In genomic region chr6:21384211-21384610, GRCh38 we compare ENCODE assay signal across 18 cellular contexts.
DNase-seq lines count a peak whose midpoint lies in the region; ATAC-seq and TF ChIP-seq lines count a peak whose summit lies in the region.
"Had no signal": no experiment of that assay in that cellular context is flagged by ENCODE, and none has a peak within 500 bp of the region (broad histone marks: within the 10 kb centered on the region; RNA-seq: fewer than 3 reads in every experiment).

No MANE protein-coding gene starts in this region.

- 70 to 82% methylated on average over 8 of the region's 8 CpGs for WGBS in esophagus squamous epithelium, 2 donors

- peaks cover 71% of the 10 kb centered on the region for H3K4me1 Mint-ChIP-seq in nephron progenitor cell
- no peaks in the 10 kb centered on the region for H3K4me1 Mint-ChIP-seq in CD8-positive, alpha-beta T cell (ENCODE audit: low read depth)
- no peaks in the 10 kb centered on the region for H3K4me1 Mint-ChIP-seq in activated CD4-positive, alpha-beta T cell treated with anti-CD3 and anti-CD28 coated beads, Interleukin-2, amount 10 ng/mL, durations not matched to agents 7 days and 5 days
- H3K4me1 Mint-ChIP-seq: activated CD4-positive, alpha-beta memory T cell treated with anti-CD3 and anti-CD28 coated beads, Interleukin-2, amount 10 ng/mL, durations not matched to agents 7 days and 5 days; memory B cell had no signal

- CTCF ChIA-PET in CD8-positive, alpha-beta T cell (lab: Charles Lee): no interaction called here
- CTCF ChIA-PET in activated CD4-positive, alpha-beta T cell treated with anti-CD3 and anti-CD28 coated beads, Interleukin-2, amount 10 ng/mL, durations not matched to agents 7 days and 5 days (lab: Charles Lee): no interaction called here

- DNase-seq in AG20443 (ENCODE audit: low spot score): peak; percentile 47
- DNase-seq in NB4 (ENCODE audit: low read depth): peak; percentile 81
- peak; percentile 71 for DNase-seq in astrocyte of the hippocampus (ENCODE audit: low read depth, low spot score)
- DNase-seq in nephron progenitor cell: no peak
- no peak for DNase-seq in CD8-positive, alpha-beta T cell
- DNase-seq in activated CD4-positive, alpha-beta T cell treated with anti-CD3 and anti-CD28 coated beads, Interleukin-2, amount 10 ng/mL, durations not matched to agents 7 days and 5 days: no peak
- no peak for DNase-seq in NCI-H1417 treated with DMSO at 0.1 percent for 48 hours (lab: John Stamatoyannopoulos, UW)
- no peak for DNase-seq in esophagus squamous epithelium (lab: John Stamatoyannopoulos, UW)
- DNase-seq: activated CD4-positive, alpha-beta memory T cell treated with anti-CD3 and anti-CD28 coated beads, Interleukin-2, amount 10 ng/mL, durations not matched to agents 7 days and 5 days; Calu3; cerebellar nuclear complex; gastrocnemius medialis; NCI-H1092 treated with DMSO at 0.1 percent for 48 hours; SJCRH30 had no signal

- POLR2A ChIA-PET in CD8-positive, alpha-beta T cell (lab: Charles Lee): no interaction called here
- POLR2A ChIA-PET in activated CD4-positive, alpha-beta T cell treated with anti-CD3 and anti-CD28 coated beads, Interleukin-2, amount 10 ng/mL, durations not matched to agents 7 days and 5 days (lab: Charles Lee): no interaction called here

- no peak overlapping the region for H3K4me3 Mint-ChIP-seq in nephron progenitor cell
- H3K4me3 Mint-ChIP-seq in CD8-positive, alpha-beta T cell: no peak overlapping the region
- H3K4me3 Mint-ChIP-seq in activated CD4-positive, alpha-beta T cell treated with anti-CD3 and anti-CD28 coated beads, Interleukin-2, amount 10 ng/mL, durations not matched to agents 7 days and 5 days: no peak overlapping the region
- H3K4me3 Mint-ChIP-seq: activated CD4-positive, alpha-beta memory T cell treated with anti-CD3 and anti-CD28 coated beads, Interleukin-2, amount 10 ng/mL, durations not matched to agents 7 days and 5 days; memory B cell had no signal

- peaks cover 12% of the 10 kb centered on the region for H3K27me3 Mint-ChIP-seq in nephron progenitor cell (ENCODE audit: low read depth, poor library complexity)
- H3K27me3 Mint-ChIP-seq in CD8-positive, alpha-beta T cell (ENCODE audit: low read depth): peaks cover 3% of the 10 kb centered on the region
- no peaks in the 10 kb centered on the region for H3K27me3 Mint-ChIP-seq in activated CD4-positive, alpha-beta T cell treated with anti-CD3 and anti-CD28 coated beads, Interleukin-2, amount 10 ng/mL, durations not matched to agents 7 days and 5 days
- H3K27me3 Mint-ChIP-seq: activated CD4-positive, alpha-beta memory T cell treated with anti-CD3 and anti-CD28 coated beads, Interleukin-2, amount 10 ng/mL, durations not matched to agents 7 days and 5 days; memory B cell had no signal

- no peaks in the 10 kb centered on the region for H3K9me3 ChIP-seq in CD8-positive, alpha-beta T cell (ENCODE audit: low read length)
- H3K9me3 ChIP-seq in esophagus squamous epithelium: no peaks in the 10 kb centered on the region
- H3K9me3 ChIP-seq: gastrocnemius medialis, HAP-1, neutrophil, SJCRH30, tibial nerve had no signal

- no peak overlapping the region for H3K27ac ChIP-seq in CD8-positive, alpha-beta T cell (ENCODE audit: low read depth, low read length)
- no peak overlapping the region for H3K27ac ChIP-seq in esophagus squamous epithelium
- H3K27ac ChIP-seq: gastrocnemius medialis, neutrophil, SJCRH30 had no signal

- H3K4me1 ChIP-seq in CD8-positive, alpha-beta T cell (ENCODE audit: insufficient read depth, low read length): no peaks in the 10 kb centered on the region
- peaks cover 0 to 6% (median 0%) of the 10 kb centered on the region in 3 donors for H3K4me1 ChIP-seq in esophagus squamous epithelium
- H3K4me1 ChIP-seq: gastrocnemius medialis, HAP-1, SJCRH30 had no signal

- no peaks in the 10 kb centered on the region for H3K27me3 ChIP-seq in CD8-positive, alpha-beta T cell (ENCODE audit: insufficient read depth, low read length)
- no peaks in the 10 kb centered on the region for H3K27me3 ChIP-seq in esophagus squamous epithelium
- H3K27me3 ChIP-seq: gastrocnemius medialis, neutrophil, SJCRH30, tibial nerve had no signal

- intact Hi-C loops in CD8-positive, alpha-beta T cell (cut with DNase I, micrococcal nuclease): no loop called here
- intact Hi-C loops in esophagus squamous epithelium (cut with DNase I): no loop called here

- H3K36me3 ChIP-seq in CD8-positive, alpha-beta T cell (ENCODE audit: insufficient read depth, low read length): no peaks in the 10 kb centered on the region
- H3K36me3 ChIP-seq in esophagus squamous epithelium: no peaks in the 10 kb centered on the region
- H3K36me3 ChIP-seq: gastrocnemius medialis, HAP-1, neutrophil, SJCRH30, tibial nerve had no signal

- ATAC-seq in CD8-positive, alpha-beta T cell: no peak
- ATAC-seq: gastrocnemius medialis had no signal

- no peaks in the 10 kb centered on the region for H3K9me3 Mint-ChIP-seq in nephron progenitor cell
- H3K9me3 Mint-ChIP-seq in CD8-positive, alpha-beta T cell: no peaks in the 10 kb centered on the region
- H3K9me3 Mint-ChIP-seq in activated CD4-positive, alpha-beta T cell treated with anti-CD3 and anti-CD28 coated beads, Interleukin-2, amount 10 ng/mL, durations not matched to agents 7 days and 5 days: no peaks in the 10 kb centered on the region
- H3K9me3 Mint-ChIP-seq: activated CD4-positive, alpha-beta memory T cell treated with anti-CD3 and anti-CD28 coated beads, Interleukin-2, amount 10 ng/mL, durations not matched to agents 7 days and 5 days; memory B cell had no signal

- H3K36me3 Mint-ChIP-seq in nephron progenitor cell (ENCODE audit: low read depth): no peaks in the 10 kb centered on the region
- no peaks in the 10 kb centered on the region for H3K36me3 Mint-ChIP-seq in CD8-positive, alpha-beta T cell
- H3K36me3 Mint-ChIP-seq in activated CD4-positive, alpha-beta T cell treated with anti-CD3 and anti-CD28 coated beads, Interleukin-2, amount 10 ng/mL, durations not matched to agents 7 days and 5 days (ENCODE audit: low read depth): no peaks in the 10 kb centered on the region

- peak overlapping the region; percentile 57 for H3K27ac Mint-ChIP-seq in nephron progenitor cell
- no peak overlapping the region for H3K27ac Mint-ChIP-seq in CD8-positive, alpha-beta T cell
- H3K27ac Mint-ChIP-seq in activated CD4-positive, alpha-beta T cell treated with anti-CD3 and anti-CD28 coated beads, Interleukin-2, amount 10 ng/mL, durations not matched to agents 7 days and 5 days: no peak overlapping the region
- H3K27ac Mint-ChIP-seq: activated CD4-positive, alpha-beta memory T cell treated with anti-CD3 and anti-CD28 coated beads, Interleukin-2, amount 10 ng/mL, durations not matched to agents 7 days and 5 days; memory B cell had no signal

- TF ChIP-seq POLR2A in NB4 (IDR thresholded peaks at IDR 0.05; ENCODE audit: extremely low read depth, insufficient read length) (no peak), esophagus squamous epithelium (IDR thresholded peaks at IDR 0.05) (no peak)

- H3K4me3 ChIP-seq in NB4 (ENCODE audit: low read depth, low read length) (no peak overlapping the region), esophagus squamous epithelium (no peak overlapping the region)
- H3K4me3 ChIP-seq in CD8-positive, alpha-beta T cell (ENCODE audit: low read depth, low read length): no peak overlapping the region
- H3K4me3 ChIP-seq: gastrocnemius medialis, HAP-1, SJCRH30, tibial nerve had no signal

- TF ChIP-seq CTCF in NB4 (IDR thresholded peaks at IDR 0.05; ENCODE audit: low read depth, low read length): no peak
- TF ChIP-seq CTCF in nephron progenitor cell (IDR thresholded peaks at IDR 0.05): no peak
- TF ChIP-seq CTCF in CD8-positive, alpha-beta T cell (IDR thresholded peaks at IDR 0.05): no peak
- TF ChIP-seq CTCF in esophagus squamous epithelium (IDR thresholded peaks at IDR 0.05): no peak

Comparison
In these comparisons a context has a peak if more than half of its experiments do, and no peak if none do; other contexts are left out.
1. DNase-seq: peak in AG20443 (single experiment), NB4 (single experiment) and astrocyte of the hippocampus (single experiment); none in nephron progenitor cell (single experiment), CD8-positive, alpha-beta T cell (0 of 7), activated CD4-positive, alpha-beta T cell treated with anti-CD3 and anti-CD28 coated beads, Interleukin-2, amount 10 ng/mL, durations not matched to agents 7 days and 5 days (single experiment), NCI-H1417 treated with DMSO at 0.1 percent for 48 hours (single experiment) and esophagus squamous epithelium (single experiment).